In genomic region chr12:70154960-70155589, GRCh38 we compare ENCODE assay signal across 15 cellular contexts.
DNase-seq lines count a peak whose midpoint lies in the region; FAIRE-seq and TF ChIP-seq lines count a peak whose summit lies in the region.
"Had no signal": no experiment of that assay in that cellular context is flagged by ENCODE, and none has a peak within 500 bp of the region (broad histone marks: within the 10 kb centered on the region; RNA-seq: fewer than 3 reads in every experiment).

No MANE protein-coding gene starts in this region.

- DNase-seq in NCI-H2081 (lab: John Stamatoyannopoulos, UW) (peak; percentile 2 to 23), NCI-H2081 treated with DMSO at 0.1 percent for 48 hours (lab: John Stamatoyannopoulos, UW) (no peak), RPMI7951 (ENCODE audit: low read depth) (peak; percentile 9), D721Med (ENCODE audit: insufficient read length, low spot score) (no peak), ovary (no peak), glutamatergic neuron (no peak)
- peak; percentile 20 for DNase-seq in Jurkat, Clone E6-1 (ENCODE audit: low read depth, low spot score)
- DNase-seq: activated naive CD4-positive, alpha-beta T cell treated with anti-CD3 and anti-CD28 coated beads, Interleukin-2, amount 10 ng/mL, durations not matched to agents 7 days and 5 days; HCEC 1CT; posterior cingulate gyrus; Right ventricle myocardium superior had no signal

- H3K4me1 Mint-ChIP-seq in glutamatergic neuron (ENCODE audit: low read depth, unreplicated experiment), result no peaks in the 10 kb centered on the region
- H3K4me1 Mint-ChIP-seq: activated naive CD4-positive, alpha-beta T cell treated with anti-CD3 and anti-CD28 coated beads, Interleukin-2, amount 10 ng/mL, durations not matched to agents 7 days and 5 days; brain; stimulated activated memory B cell treated with anti-CD40 and anti-IgM and Interleukin-4, amounts not matched to agents 10 μg/mL and 1 μg/mL and 100 μg/mL, for 72 hours had no signal

- H3K4me3 Mint-ChIP-seq in glutamatergic neuron (ENCODE audit: unreplicated experiment), result no peak overlapping the region
- H3K4me3 Mint-ChIP-seq: activated naive CD4-positive, alpha-beta T cell treated with anti-CD3 and anti-CD28 coated beads, Interleukin-2, amount 10 ng/mL, durations not matched to agents 7 days and 5 days; brain; stimulated activated memory B cell treated with anti-CD40 and anti-IgM and Interleukin-4, amounts not matched to agents 10 μg/mL and 1 μg/mL and 100 μg/mL, for 72 hours had no signal

- H3K4me1 ChIP-seq in iPS-20b (ENCODE audit: insufficient read depth, low read length), result no peaks in the 10 kb centered on the region
- no peaks in the 10 kb centered on the region for H3K4me1 ChIP-seq in ovary (ENCODE audit: insufficient read depth)
- H3K4me1 ChIP-seq: tibial nerve had no signal

- no peak for TF ChIP-seq CTCF in D721Med (IDR thresholded peaks at IDR 0.05; ENCODE audit: insufficient read depth, missing control alignments)
- no peak for TF ChIP-seq CTCF in ovary (IDR thresholded peaks at IDR 0.05)
- TF ChIP-seq CTCF in glutamatergic neuron (IDR thresholded peaks at IDR 0.05; ENCODE audit: partially characterized antibody, unreplicated experiment), result no peak

- FAIRE-seq in D721Med (lab: Jason Lieb, UNC), result no peak

- no peak overlapping the region for H3K9ac ChIP-seq in iPS-20b (ENCODE audit: low read depth, low read length)

- H3K9me3 ChIP-seq in iPS-20b (ENCODE audit: insufficient read depth, low read depth, low read length) (peaks cover 63% of the 10 kb centered on the region), ovary (no peaks in the 10 kb centered on the region)

- H3K36me3 Mint-ChIP-seq in glutamatergic neuron (ENCODE audit: unreplicated experiment), result peaks cover 42% of the 10 kb centered on the region
- H3K36me3 Mint-ChIP-seq: activated naive CD4-positive, alpha-beta T cell treated with anti-CD3 and anti-CD28 coated beads, Interleukin-2, amount 10 ng/mL, durations not matched to agents 7 days and 5 days; brain; stimulated activated memory B cell treated with anti-CD40 and anti-IgM and Interleukin-4, amounts not matched to agents 10 μg/mL and 1 μg/mL and 100 μg/mL, for 72 hours had no signal

- no peak for TF ChIP-seq POLR2A in ovary (IDR thresholded peaks at IDR 0.05)

- intact Hi-C loops in ovary (cut with DNase I), result loop anchor here in 1 of 4 donors (5.0 kb wide), 1 partner anchor 193 kb away; no protein-coding TSS in a partner anchor

- no peak overlapping the region for H3K27ac Mint-ChIP-seq in glutamatergic neuron (ENCODE audit: unreplicated experiment)
- H3K27ac Mint-ChIP-seq: activated naive CD4-positive, alpha-beta T cell treated with anti-CD3 and anti-CD28 coated beads, Interleukin-2, amount 10 ng/mL, durations not matched to agents 7 days and 5 days; brain; stimulated activated memory B cell treated with anti-CD40 and anti-IgM and Interleukin-4, amounts not matched to agents 10 μg/mL and 1 μg/mL and 100 μg/mL, for 72 hours had no signal

- no peaks in the 10 kb centered on the region for H3K27me3 Mint-ChIP-seq in glutamatergic neuron (ENCODE audit: unreplicated experiment)
- H3K27me3 Mint-ChIP-seq: activated naive CD4-positive, alpha-beta T cell treated with anti-CD3 and anti-CD28 coated beads, Interleukin-2, amount 10 ng/mL, durations not matched to agents 7 days and 5 days had no signal

- no peak for TF ChIP-seq EP300 in ovary (IDR thresholded peaks at IDR 0.05)

- H3K27ac ChIP-seq in iPS-20b (ENCODE audit: low read length), result no peak overlapping the region
- H3K27ac ChIP-seq in ovary, result no peak overlapping the region
- H3K27ac ChIP-seq: tibial nerve had no signal

- H3K27me3 ChIP-seq in iPS-20b (ENCODE audit: insufficient read depth, low read length) (no peaks in the 10 kb centered on the region), ovary (no peaks in the 10 kb centered on the region)
- H3K27me3 ChIP-seq: tibial nerve had no signal

- H3K36me3 ChIP-seq in iPS-20b (ENCODE audit: insufficient read depth, low read depth, low read length) (no peaks in the 10 kb centered on the region), ovary (no peaks in the 10 kb centered on the region)
- H3K36me3 ChIP-seq: tibial nerve had no signal

- H3K9me3 Mint-ChIP-seq in glutamatergic neuron (ENCODE audit: unreplicated experiment), result peaks cover 6% of the 10 kb centered on the region

- H3K4me3 ChIP-seq in Jurkat, Clone E6-1 (ENCODE audit: low read length), result no peak overlapping the region
- H3K4me3 ChIP-seq in iPS-20b (ENCODE audit: low read length), result 0 out of 2 replicates have a peak overlapping the region, but pooled peaks have one; percentile 16
- H3K4me3 ChIP-seq in ovary, result no peak overlapping the region
- H3K4me3 ChIP-seq: tibial nerve had no signal

Comparison
In these comparisons a context has a peak if more than half of its experiments do, and no peak if none do; other contexts are left out.
1. DNase-seq: peak in NCI-H2081 (2 of 2), Jurkat, Clone E6-1 (single experiment) and RPMI7951 (single experiment); none in NCI-H2081 treated with DMSO at 0.1 percent for 48 hours (single experiment), D721Med (single experiment), ovary (0 of 5) and glutamatergic neuron (single experiment).